Comparison of ENCODE assay signal across 31 cellular contexts in genomic region chr17:15076991-15077663, GRCh38.
"Had no signal": no experiment of that assay in that cellular context is flagged by ENCODE, and none has a peak within 500 bp of the region (broad histone marks: within the 10 kb centered on the region; RNA-seq: fewer than 3 reads in every experiment).

No MANE protein-coding gene starts in this region.

- H3K27me3 ChIP-seq: colonic mucosa, gastrocnemius medialis, ovary, right lobe of liver, tibial nerve, upper lobe of left lung had no signal

- H3K4me1 Mint-ChIP-seq: central memory CD8-positive, alpha-beta T cell; memory B cell; mesothelial cell of epicardium; naive thymus-derived CD4-positive, alpha-beta T cell; nephron; stimulated activated naive B cell treated with anti-CD40 and anti-IgM and Interleukin-4, amounts not matched to agents 10 μg/mL and 1 μg/mL and 100 μg/mL, for 72 hours had no signal

- DNase-seq: colonic mucosa; effector memory CD8-positive, alpha-beta T cell; erythroblast; foreskin fibroblast; gastrocnemius medialis; head of caudate nucleus; hippocampal formation; left colon; naive thymus-derived CD4-positive, alpha-beta T cell; occipital lobe; ovary; posterior cingulate gyrus; psoas muscle; right lobe of liver; small intestine; stimulated activated CD4-positive, alpha-beta T cell treated with anti-CD3 and anti-CD28 coated beads, Interleukin-15, amount 100 ng/mL, for 24 hours; stimulated activated CD4-positive, alpha-beta T cell treated with anti-CD3 and anti-CD28 coated beads, Interleukin-2, amount 100 ng/mL, for 48 hours; stimulated activated naive B cell treated with anti-CD40 and anti-IgM and Interleukin-4, amounts not matched to agents 10 μg/mL and 1 μg/mL and 100 μg/mL, for 72 hours; upper lobe of left lung had no signal

- H3K4me1 ChIP-seq: colonic mucosa, gastrocnemius medialis, psoas muscle, right lobe of liver, tibial nerve, upper lobe of left lung had no signal

- H3K9me3 Mint-ChIP-seq: central memory CD8-positive, alpha-beta T cell; dendritic cell treated with granulocyte-macrophage colony-stimulating factor and Interleukin-4, amounts not matched to agents 40 ng/mL and 50 ng/mL, for 4 days; effector memory CD8-positive, alpha-beta T cell; mesothelial cell of epicardium; stimulated activated naive B cell treated with anti-CD40 and anti-IgM and Interleukin-4, amounts not matched to agents 10 μg/mL and 1 μg/mL and 100 μg/mL, for 72 hours; stimulated activated naive CD8-positive, alpha-beta T cell treated with anti-CD3 and anti-CD28 coated beads, Interleukin-15, Interleukin-2, amounts not matched to agents 100 ng/mL and 50 ng/mL, for 24 hours had no signal

- ATAC-seq: effector memory CD8-positive, alpha-beta T cell; gastrocnemius medialis; left colon; naive thymus-derived CD4-positive, alpha-beta T cell; psoas muscle; right lobe of liver; stimulated activated naive B cell treated with anti-CD40 and anti-IgM and Interleukin-4, amounts not matched to agents 10 μg/mL and 1 μg/mL and 100 μg/mL, for 72 hours had no signal

- H3K27ac Mint-ChIP-seq: dendritic cell treated with granulocyte-macrophage colony-stimulating factor and Interleukin-4, amounts not matched to agents 40 ng/mL and 50 ng/mL, for 4 days; effector memory CD8-positive, alpha-beta T cell; memory B cell; mesothelial cell of epicardium; naive thymus-derived CD4-positive, alpha-beta T cell; nephron; stimulated activated naive B cell treated with anti-CD40 and anti-IgM and Interleukin-4, amounts not matched to agents 10 μg/mL and 1 μg/mL and 100 μg/mL, for 72 hours; stimulated activated naive CD8-positive, alpha-beta T cell treated with anti-CD3 and anti-CD28 coated beads, Interleukin-15, Interleukin-2, amounts not matched to agents 100 ng/mL and 50 ng/mL, for 24 hours had no signal

- H3K27me3 Mint-ChIP-seq: stimulated activated naive B cell treated with anti-CD40 and anti-IgM and Interleukin-4, amounts not matched to agents 10 μg/mL and 1 μg/mL and 100 μg/mL, for 72 hours had no signal

- H3K36me3 Mint-ChIP-seq: memory B cell; mesothelial cell of epicardium; naive thymus-derived CD4-positive, alpha-beta T cell; stimulated activated naive B cell treated with anti-CD40 and anti-IgM and Interleukin-4, amounts not matched to agents 10 μg/mL and 1 μg/mL and 100 μg/mL, for 72 hours had no signal

- H3K9me3 ChIP-seq: colonic mucosa, gastrocnemius medialis, ovary, psoas muscle, right lobe of liver, thoracic aorta, tibial nerve, upper lobe of left lung had no signal

- H3K27ac ChIP-seq: colonic mucosa, gastrocnemius medialis, ovary, psoas muscle, right lobe of liver, thoracic aorta, tibial nerve, upper lobe of left lung had no signal

- H3K4me3 Mint-ChIP-seq: central memory CD8-positive, alpha-beta T cell; dendritic cell treated with granulocyte-macrophage colony-stimulating factor and Interleukin-4, amounts not matched to agents 40 ng/mL and 50 ng/mL, for 4 days; effector memory CD8-positive, alpha-beta T cell; memory B cell; mesothelial cell of epicardium; naive thymus-derived CD4-positive, alpha-beta T cell; nephron; stimulated activated naive B cell treated with anti-CD40 and anti-IgM and Interleukin-4, amounts not matched to agents 10 μg/mL and 1 μg/mL and 100 μg/mL, for 72 hours; stimulated activated naive CD8-positive, alpha-beta T cell treated with anti-CD3 and anti-CD28 coated beads, Interleukin-15, Interleukin-2, amounts not matched to agents 100 ng/mL and 50 ng/mL, for 24 hours had no signal

- H3K36me3 ChIP-seq: colonic mucosa, gastrocnemius medialis, ovary, right lobe of liver, thoracic aorta, tibial nerve, upper lobe of left lung had no signal

- H3K4me3 ChIP-seq: colonic mucosa, gastrocnemius medialis, lung, ovary, psoas muscle, right lobe of liver, thoracic aorta, tibial nerve, upper lobe of left lung had no signal

- FAIRE-seq: endometrium, islet of Langerhans, small intestine, urothelium cell line had no signal
